In genomic region chr18:59249186-59249774, GRCh38 we compare ENCODE assay signal across 9 cellular contexts. TPM values are rescaled to one million over a fixed set of nuclear protein-coding genes. Genes with fewer than 3 reads are reported as not detected.
DNase-seq lines count a peak whose midpoint lies in the region; ATAC-seq, FAIRE-seq and TF ChIP-seq lines count a peak whose summit lies in the region.
"Had no signal": no experiment of that assay in that cellular context is flagged by ENCODE, and none has a peak within 500 bp of the region (broad histone marks: within the 10 kb centered on the region; RNA-seq: fewer than 3 reads in every experiment).

No MANE protein-coding gene starts in this region.

- peak; percentile 88 for TF ChIP-seq CTCF in Loucy (conservative IDR thresholded peaks at IDR 0.05; ENCODE audit: low read length)

- ATAC-seq in HG03439 (IDR thresholded peaks at IDR 0.05; ENCODE audit: unreplicated experiment) = no peak

- no peaks in the 10 kb centered on the region for H3K9me2 ChIP-seq in Loucy (replicated peaks; ENCODE audit: low read depth, low read length)

- FAIRE-seq in endometrium (lab: Jason Lieb, UNC) = peak; percentile 72

- intact Hi-C loops in posterior vena cava (cut with DNase I) = no loop called here

- no peak overlapping the region for H3K4me2 ChIP-seq in Loucy (ENCODE audit: low read depth, low read length, poor library complexity, severe bottlenecking)

- peak; percentile 24 for DNase-seq in stimulated activated CD4-positive, alpha-beta T cell treated with anti-CD3 and anti-CD28 coated beads, Interleukin-1b, Interleukin-23, amount 100 ng/mL, for 48 hours
- no peak for DNase-seq in stimulated activated CD4-positive, alpha-beta T cell treated with anti-CD3 and anti-CD28 coated beads, Interleukin-4, amount 100 ng/mL, for 1 hour
- peak; percentile 74 for DNase-seq in RPMI8226
- DNase-seq in midbrain (lab: John Stamatoyannopoulos, UW) = peak; percentile 79
- DNase-seq in posterior vena cava (ENCODE audit: low spot score) = no peak

- H3K79me2 ChIP-seq in Loucy (ENCODE audit: insufficient read depth, low read length) = no peaks in the 10 kb centered on the region

- no peaks in the 10 kb centered on the region for H3K36me3 ChIP-seq in Loucy (ENCODE audit: insufficient read depth, low read length)

- H4K20me1 ChIP-seq in Loucy (ENCODE audit: insufficient read depth, low read length, poor library complexity, severe bottlenecking) = no peaks in the 10 kb centered on the region

- no peaks in the 10 kb centered on the region for H3K9me3 ChIP-seq in Loucy (ENCODE audit: insufficient read depth, low read depth, low read length)

- no peaks in the 10 kb centered on the region for H3F3A ChIP-seq in Loucy (ENCODE audit: low read depth)

- H3K4me3 ChIP-seq in Loucy (ENCODE audit: low read length, poor library complexity, severe bottlenecking) = no peak overlapping the region

- no peaks in the 10 kb centered on the region for H3K27me3 ChIP-seq in Loucy (ENCODE audit: insufficient read depth, low read length, poor library complexity, severe bottlenecking)

- H3K9ac ChIP-seq in Loucy (ENCODE audit: low read depth, low read length, poor library complexity, severe bottlenecking) = no peak overlapping the region

- no peaks in the 10 kb centered on the region for H3K4me1 ChIP-seq in Loucy (ENCODE audit: insufficient read depth, low read length, poor library complexity, severe bottlenecking)

- H2AFZ ChIP-seq in Loucy (ENCODE audit: low read length) = no peak overlapping the region

RNA-seq across cellular contexts. Expression of gene RAX, which starts 24.0 kb away (rescaled TPM):
- not detected for total RNA-seq in posterior vena cava
- total RNA-seq: subcutaneous adipose tissue had no signal

RNA-seq across cellular contexts. Expression of gene GRP, which starts 29.3 kb away (rescaled TPM):
- total RNA-seq in posterior vena cava = not detected
- total RNA-seq: subcutaneous adipose tissue had no signal

Comparison
In these comparisons a context has a peak if more than half of its experiments do, and no peak if none do; other contexts are left out.
1. DNase-seq: peak in stimulated activated CD4-positive, alpha-beta T cell treated with anti-CD3 and anti-CD28 coated beads, Interleukin-1b, Interleukin-23, amount 100 ng/mL, for 48 hours (single experiment), RPMI8226 (single experiment) and midbrain (single experiment); none in stimulated activated CD4-positive, alpha-beta T cell treated with anti-CD3 and anti-CD28 coated beads, Interleukin-4, amount 100 ng/mL, for 1 hour (single experiment) and posterior vena cava (single experiment).